ENCODE assay signal across 11 cellular contexts in the genomic region with DNA sequence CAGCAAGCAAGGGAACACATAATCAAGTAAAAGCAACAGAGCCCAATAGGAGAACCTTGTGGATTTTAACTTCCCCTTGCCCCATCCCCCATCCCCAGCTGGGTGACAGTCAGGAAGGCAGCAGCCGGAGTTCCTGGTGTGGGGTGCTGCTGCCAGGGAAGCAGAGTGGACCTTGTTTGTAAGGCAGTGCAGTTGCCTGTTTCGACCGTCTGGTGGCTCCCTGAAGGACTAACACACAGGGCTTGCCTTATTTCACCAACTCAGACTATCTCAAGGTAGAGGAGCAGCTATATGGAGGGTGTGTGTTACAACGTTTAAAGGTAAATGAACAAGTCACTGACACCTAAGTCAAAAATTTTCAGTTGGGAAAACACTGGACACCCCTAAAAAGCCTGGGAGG. TPM values are rescaled to one million over a fixed set of nuclear protein-coding genes. Genes with fewer than 3 reads are reported as not detected.
DNase-seq lines count a peak whose midpoint lies in the region; ATAC-seq and TF ChIP-seq lines count a peak whose summit lies in the region.
"Had no signal": no experiment of that assay in that cellular context is flagged by ENCODE, and none has a peak within 500 bp of the region (broad histone marks: within the 10 kb centered on the region; RNA-seq: fewer than 3 reads in every experiment).

No MANE protein-coding gene starts in this region.

- peaks cover 3% of the 10 kb centered on the region for H3K9me3 Mint-ChIP-seq in type B pancreatic cell

- peak; percentile 77 for ATAC-seq in Right ventricle myocardium inferior

- peaks cover 6% of the 10 kb centered on the region for H3K27me3 Mint-ChIP-seq in type B pancreatic cell

- DNase-seq in Right ventricle myocardium inferior (ENCODE audit: missing footprints) (peak; percentile 77), cardiac septum (ENCODE audit: low spot score) (no peak), left ventricle myocardium inferior (peak; percentile 49), type B pancreatic cell (ENCODE audit: extremely low spot score, unreplicated experiment) (no peak), NCI-H2171 (lab: John Stamatoyannopoulos, UW) (no peak), NCI-H1092 treated with DMSO at 0.1 percent for 48 hours (lab: John Stamatoyannopoulos, UW) (no peak)
- DNase-seq in stimulated activated CD4-positive, alpha-beta T cell treated with anti-CD3 and anti-CD28 coated beads, Interleukin-4, amount 100 ng/mL, for 1 hour: no peak
- DNase-seq: COR-L47 had no signal

- no peak overlapping the region for H3K27ac Mint-ChIP-seq in type B pancreatic cell

- H3K36me3 Mint-ChIP-seq in type B pancreatic cell: no peaks in the 10 kb centered on the region

- peaks cover 14% of the 10 kb centered on the region for H3K9me3 ChIP-seq in left ventricle myocardium inferior (replicated peaks)

- H3K4me3 ChIP-seq in WI38 (ENCODE audit: low read depth, low read length): no peak overlapping the region
- no peak overlapping the region for H3K4me3 ChIP-seq in left ventricle myocardium inferior

- no peaks in the 10 kb centered on the region for H3K4me1 ChIP-seq in left ventricle myocardium inferior

- H3K4me1 Mint-ChIP-seq in type B pancreatic cell (ENCODE audit: unreplicated experiment): no peaks in the 10 kb centered on the region

- intact Hi-C loops in Right ventricle myocardium inferior (cut with DNase I) (loop anchor here (10.0 kb wide), 1 partner anchor 126 kb away; no protein-coding TSS in a partner anchor), cardiac septum (cut with DNase I) (no loop called here), left ventricle myocardium inferior (cut with micrococcal nuclease) (no loop called here)

- peaks cover 23% of the 10 kb centered on the region for H3K27me3 ChIP-seq in left ventricle myocardium inferior (ENCODE audit: low read depth)

- peak; percentile 37 for TF ChIP-seq CTCF in WI38 (IDR thresholded peaks at IDR 0.05; ENCODE audit: low read depth, low read length)
- peak; percentile 63 for TF ChIP-seq CTCF in left ventricle myocardium inferior (IDR thresholded peaks at IDR 0.05; ENCODE audit: borderline replicate concordance)
- TF ChIP-seq CTCF in type B pancreatic cell (conservative IDR thresholded peaks at IDR 0.05): peak; percentile 37

- H3K4me3 Mint-ChIP-seq in type B pancreatic cell: no peak overlapping the region

- no peaks in the 10 kb centered on the region for H3K36me3 ChIP-seq in left ventricle myocardium inferior

- H3K27ac ChIP-seq in left ventricle myocardium inferior (replicated peaks): no peak overlapping the region

RNA-seq across cellular contexts. Expression of gene KRTAP10-8, which starts 6.6 kb away (rescaled TPM):
- not detected for total RNA-seq in Right ventricle myocardium inferior
- not detected for total RNA-seq in cardiac septum
- not detected for total RNA-seq in left ventricle myocardium inferior
- total RNA-seq in type B pancreatic cell (ENCODE audit: low replicate concordance): not detected in 2 replicates
- total RNA-seq: LHCN-M2, temporal lobe had no signal

RNA-seq across cellular contexts. Expression of gene KRTAP10-9, which starts 8.4 kb away (rescaled TPM):
- not detected for total RNA-seq in Right ventricle myocardium inferior
- not detected for total RNA-seq in cardiac septum
- total RNA-seq in left ventricle myocardium inferior: not detected
- not detected in 2 replicates for total RNA-seq in type B pancreatic cell (ENCODE audit: low replicate concordance)
- total RNA-seq: LHCN-M2, temporal lobe had no signal

RNA-seq across cellular contexts. Expression of gene KRTAP10-7, which starts 18.1 kb away (rescaled TPM):
- not detected for total RNA-seq in Right ventricle myocardium inferior
- not detected for total RNA-seq in cardiac septum
- total RNA-seq in left ventricle myocardium inferior: not detected
- total RNA-seq in type B pancreatic cell (ENCODE audit: low replicate concordance): not detected in 2 replicates
- total RNA-seq: LHCN-M2, temporal lobe had no signal

RNA-seq across cellular contexts. Expression of gene KRTAP10-10, which starts 18.7 kb away (rescaled TPM):
- total RNA-seq in Right ventricle myocardium inferior (not detected), cardiac septum (not detected), left ventricle myocardium inferior (not detected), type B pancreatic cell (ENCODE audit: low replicate concordance) (not detected in 2 replicates)
- total RNA-seq: LHCN-M2, temporal lobe had no signal

RNA-seq across cellular contexts. Expression of gene KRTAP10-6, which starts 26.2 kb away (rescaled TPM):
- total RNA-seq in Right ventricle myocardium inferior (not detected), cardiac septum (not detected), left ventricle myocardium inferior (not detected), type B pancreatic cell (ENCODE audit: low replicate concordance) (not detected in 2 replicates)
- total RNA-seq: LHCN-M2, temporal lobe had no signal

Comparison
In these comparisons a context has a peak if more than half of its experiments do, and no peak if none do; other contexts are left out.
1. DNase-seq: peak in Right ventricle myocardium inferior (single experiment) and left ventricle myocardium inferior (single experiment); none in cardiac septum (single experiment), type B pancreatic cell (single experiment), NCI-H2171 (single experiment), stimulated activated CD4-positive, alpha-beta T cell treated with anti-CD3 and anti-CD28 coated beads, Interleukin-4, amount 100 ng/mL, for 1 hour (single experiment) and NCI-H1092 treated with DMSO at 0.1 percent for 48 hours (single experiment).
2. Peak in every context shown above with its lines, with median percentiles within 50 percentile points of each other: CTCF ChIP-seq.